In genomic region chr7:600149-600814, GRCh38 we compare ENCODE assay signal across 21 cellular contexts.
DNase-seq lines count a peak whose midpoint lies in the region; ATAC-seq, FAIRE-seq and TF ChIP-seq lines count a peak whose summit lies in the region.
"Had no signal": no experiment of that assay in that cellular context is flagged by ENCODE, and none has a peak within 500 bp of the region (broad histone marks: within the 10 kb centered on the region; RNA-seq: fewer than 3 reads in every experiment).

No MANE protein-coding gene starts in this region.

- no peaks in the 10 kb centered on the region for H3K36me3 ChIP-seq in CD8-positive, alpha-beta memory T cell (ENCODE audit: insufficient read depth, low read length)
- peaks cover 10% of the 10 kb centered on the region; the same call in 1 of the 3 replicates for H3K36me3 ChIP-seq in K562 (ENCODE audit: control insufficient read depth, insufficient read depth, low read length)
- H3K36me3 ChIP-seq: MG63, SJCRH30 had no signal

- H3K79me2 ChIP-seq in K562 (ENCODE audit: control insufficient read depth, insufficient read depth, low read length) = peaks cover 20% of the 10 kb centered on the region; the same call in 2 of the 3 replicates

- no peaks in the 10 kb centered on the region for H3K9me3 ChIP-seq in CD8-positive, alpha-beta memory T cell (ENCODE audit: low read length)
- H3K9me3 ChIP-seq in K562 (replicated peaks; ENCODE audit: control insufficient read depth, insufficient read depth, low read depth, low read length) = no peaks in the 10 kb centered on the region
- H3K9me3 ChIP-seq: A549, MG63, SJCRH30 had no signal

- no peak for DNase-seq in activated CD8-positive, alpha-beta memory T cell treated with anti-CD3 and anti-CD28 coated beads, Interleukin-2, amount 10 ng/mL, durations not matched to agents 7 days and 5 days
- DNase-seq in activated CD8-positive, alpha-beta memory T cell treated with anti-CD3 and anti-CD28 coated beads, Interleukin-2, amount 50 U/mL, for 48 hours = no peak
- peak in 1 of 5 donors; percentile 45 for DNase-seq in CD8-positive, alpha-beta memory T cell
- DNase-seq in K562 (ENCODE audit: extremely low read depth in 1 of 4, low spot score in 3 of 4) (no peak), posterior vena cava (ENCODE audit: low spot score) (peak; percentile 60)
- DNase-seq in stimulated activated CD4-positive, alpha-beta T cell treated with anti-CD3 and anti-CD28 coated beads, Interleukin-15, amount 100 ng/mL, for 24 hours = no peak
- DNase-seq: amniotic stem cell; Caco-2; GDM1; HCEC 1CT; MG63; NCI-H2029 treated with DMSO at 0.1 percent for 48 hours; NCI-H524 treated with DMSO at 0.1 percent for 48 hours; SJCRH30; stimulated activated CD4-positive, alpha-beta T cell treated with anti-CD3 and anti-CD28 coated beads, Interleukin-2, amount 100 ng/mL, for 48 hours had no signal

- no peak overlapping the region for H3K27ac ChIP-seq in CD8-positive, alpha-beta memory T cell (ENCODE audit: low read depth, low read length)
- no peak overlapping the region for H3K27ac ChIP-seq in K562 (ENCODE audit: extremely low read depth, low read depth, low read length)
- H3K27ac ChIP-seq: A549 had no signal

- H3K36me3 Mint-ChIP-seq in activated CD8-positive, alpha-beta memory T cell treated with anti-CD3 and anti-CD28 coated beads, Interleukin-2, amount 10 ng/mL, durations not matched to agents 7 days and 5 days = peaks cover 17% of the 10 kb centered on the region
- peaks cover 0 to 5% (median 0%) of the 10 kb centered on the region in 3 donors for H3K36me3 Mint-ChIP-seq in CD8-positive, alpha-beta memory T cell

- 92% methylated on average over 23 of the region's 27 CpGs for WGBS in K562 (ENCODE audit: insufficient coverage, low coverage, missing lambda C conversion rate)

- no peak overlapping the region for H2AFZ ChIP-seq in K562 (ENCODE audit: low read depth, low read length)

- no peak for TF ChIP-seq POLR2A in K562 (conservative IDR thresholded peaks at IDR 0.05)

- no peaks in the 10 kb centered on the region for H3K9me3 Mint-ChIP-seq in activated CD8-positive, alpha-beta memory T cell treated with anti-CD3 and anti-CD28 coated beads, Interleukin-2, amount 10 ng/mL, durations not matched to agents 7 days and 5 days (ENCODE audit: low read depth)
- peaks cover 0 to 3% (median 0%) of the 10 kb centered on the region in 5 donors for H3K9me3 Mint-ChIP-seq in CD8-positive, alpha-beta memory T cell

- H3K4me3 ChIP-seq in CD8-positive, alpha-beta memory T cell (ENCODE audit: low read length) = no peak overlapping the region
- no peak overlapping the region for H3K4me3 ChIP-seq in K562
- H3K4me3 ChIP-seq: A549, MG63, tibial nerve had no signal

- POLR2A ChIA-PET in CD8-positive, alpha-beta memory T cell (lab: Charles Lee) = interaction anchor here (1.3 kb wide), 1 partner anchor 19 kb away, joined by 4 read pairs; no protein-coding TSS in a partner anchor
- POLR2A ChIA-PET in K562 (lab: Yijun Ruan, JAX) = interaction anchor here (0.7 to 0.9 kb wide), 3 partner anchors 15 to 19 kb away, joined by 3 to 6 read pairs (median 4); no protein-coding TSS in a partner anchor

- no peak for TF ChIP-seq RAD21 in K562 (CRISPR knock-in tag; conservative IDR thresholded peaks at IDR 0.05 in 1 of 2, IDR thresholded peaks at IDR 0.05 in 1 of 2)

- TF ChIP-seq CTCF in K562 (IDR thresholded peaks at IDR 0.05 in 2 of 3, conservative IDR thresholded peaks at IDR 0.05 in 1 of 3; ENCODE audit: insufficient read depth in 2 of 3, low read depth in 1 of 3, low read length in 3 of 3) = no peak

- peaks cover 48% of the 10 kb centered on the region for H3K4me1 ChIP-seq in CD8-positive, alpha-beta memory T cell (ENCODE audit: insufficient read depth, low read length)
- peaks cover 39 to 68% of the 10 kb centered on the region in 2 experiments for H3K4me1 ChIP-seq in K562 (replicated peaks in 1 of 2; ENCODE audit: control insufficient read depth in 2 of 2, insufficient read depth in 2 of 2, low read length in 2 of 2)
- H3K4me1 ChIP-seq: A549, Caco-2, SJCRH30 had no signal

- H3K4me3 Mint-ChIP-seq in activated CD8-positive, alpha-beta memory T cell treated with anti-CD3 and anti-CD28 coated beads, Interleukin-2, amount 10 ng/mL, durations not matched to agents 7 days and 5 days = no peak overlapping the region
- peak overlapping the region in 3 of 7 donors; percentile 24 to 41 (median 26) for H3K4me3 Mint-ChIP-seq in CD8-positive, alpha-beta memory T cell

- peak overlapping the region; percentile 5 for H3K27ac Mint-ChIP-seq in activated CD8-positive, alpha-beta memory T cell treated with anti-CD3 and anti-CD28 coated beads, Interleukin-2, amount 10 ng/mL, durations not matched to agents 7 days and 5 days
- peak overlapping the region; percentile 43 to 95 (median 74) for H3K27ac Mint-ChIP-seq in CD8-positive, alpha-beta memory T cell

- H3K27me3 Mint-ChIP-seq in activated CD8-positive, alpha-beta memory T cell treated with anti-CD3 and anti-CD28 coated beads, Interleukin-2, amount 10 ng/mL, durations not matched to agents 7 days and 5 days = no peaks in the 10 kb centered on the region
- no peaks in the 10 kb centered on the region for H3K27me3 Mint-ChIP-seq in CD8-positive, alpha-beta memory T cell

- in situ Hi-C loops in K562 (cut with MboI) = no loop called here

- TF ChIP-seq EP300 in K562 (IDR thresholded peaks at IDR 0.05; ENCODE audit: low read length) = no peak

- intact Hi-C loops in K562 (cut with micrococcal nuclease) (loop anchor here (5.0 to 10.0 kb wide), 2 partner anchors 78 to 135 kb away; no protein-coding TSS in a partner anchor), posterior vena cava (cut with DNase I) (no loop called here)

- no peak overlapping the region for H3K4me2 ChIP-seq in K562 (ENCODE audit: insufficient read depth, low read length)
- H3K4me2 ChIP-seq: A549 had no signal

- CTCF ChIA-PET in activated CD8-positive, alpha-beta memory T cell treated with anti-CD3 and anti-CD28 coated beads, Interleukin-2, amount 10 ng/mL, durations not matched to agents 7 days and 5 days (lab: Charles Lee) = interaction anchor here (1.7 to 2.6 kb wide), 2 partner anchors 15 to 19 kb away, joined by 5 to 8 read pairs; no protein-coding TSS in a partner anchor
- CTCF ChIA-PET in CD8-positive, alpha-beta memory T cell (lab: Charles Lee) = no interaction called here
- CTCF ChIA-PET in K562 (lab: Yijun Ruan, JAX; ENCODE audit: low intra/inter-chr PET ratio) = no interaction called here

- peaks cover 5% of the 10 kb centered on the region for H3K9me1 ChIP-seq in K562 (ENCODE audit: control insufficient read depth, insufficient read depth, low read length)

- no peaks in the 10 kb centered on the region for H4K20me1 ChIP-seq in K562 (replicated peaks; ENCODE audit: control insufficient read depth, insufficient read depth, low read length)

- no TSS peak for BruUV-seq in K562 (replicated peaks; lab: Mats Ljungman, UMichigan)

- peaks cover 48% of the 10 kb centered on the region for H3K4me1 Mint-ChIP-seq in activated CD8-positive, alpha-beta memory T cell treated with anti-CD3 and anti-CD28 coated beads, Interleukin-2, amount 10 ng/mL, durations not matched to agents 7 days and 5 days
- H3K4me1 Mint-ChIP-seq in CD8-positive, alpha-beta memory T cell = peaks cover 44 to 63% (median 55%) of the 10 kb centered on the region in 3 donors

- H3K9ac ChIP-seq in K562 (ENCODE audit: insufficient read depth in 1 of 2, low read depth in 2 of 2, low read length in 2 of 2) = no peak overlapping the region

- no peak for ATAC-seq in activated CD8-positive, alpha-beta memory T cell treated with anti-CD3 and anti-CD28 coated beads, Interleukin-2, amount 10 ng/mL, durations not matched to agents 7 days and 5 days
- ATAC-seq in K562 (no peak), HG03280 (IDR thresholded peaks at IDR 0.05; ENCODE audit: unreplicated experiment) (no peak), HG03354 (IDR thresholded peaks at IDR 0.05; ENCODE audit: poor library complexity, severe bottlenecking, unreplicated experiment) (no peak)
- ATAC-seq: A549, sciatic nerve had no signal

- H3K27me3 ChIP-seq in CD8-positive, alpha-beta memory T cell (ENCODE audit: insufficient read depth, low read length, poor library complexity, severe bottlenecking) = no peaks in the 10 kb centered on the region
- H3K27me3 ChIP-seq in K562 (ENCODE audit: control insufficient read depth in 2 of 2, insufficient read depth in 2 of 2, low read length in 2 of 2) = no peaks in the 10 kb centered on the region
- H3K27me3 ChIP-seq: MG63, SJCRH30, tibial nerve had no signal

- FAIRE-seq in K562 (lab: Jason Lieb, UNC) = no peak
- FAIRE-seq: A549, TTC549 had no signal

TF ChIP-seq in K562, 482 proteins besides CTCF, POLR2A, EP300 and RAD21:
- TF ChIP-seq ZNF121 (CRISPR knock-in tag; conservative IDR thresholded peaks at IDR 0.05) (peak; percentile 64), E2F3 (CRISPR knock-in tag; IDR thresholded peaks at IDR 0.05) (no peak)
TF ChIP-seq in K562: peak in this region for 1.
